In the genomic region with DNA sequence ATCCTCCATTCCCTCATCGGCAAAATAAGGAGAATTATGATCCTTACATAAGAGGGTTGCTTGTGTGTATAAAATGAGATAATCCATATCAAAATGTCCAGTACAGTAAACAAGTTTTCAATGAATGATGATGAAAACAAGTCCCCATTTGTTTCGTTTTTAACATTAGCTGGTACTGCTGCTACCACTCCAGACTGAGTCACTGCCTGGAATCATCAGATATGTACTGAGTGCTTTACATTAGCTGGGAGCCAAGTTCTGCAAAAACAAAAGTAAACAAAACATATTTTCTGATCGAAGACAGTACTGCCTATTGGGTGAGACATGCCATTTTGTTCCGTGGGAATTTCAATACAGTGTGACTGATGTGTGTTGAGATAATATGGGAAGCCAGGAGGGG, we compare ENCODE assay signal across 16 cellular contexts.
DNase-seq lines count a peak whose midpoint lies in the region; ATAC-seq and TF ChIP-seq lines count a peak whose summit lies in the region.
"Had no signal": no experiment of that assay in that cellular context is flagged by ENCODE, and none has a peak within 500 bp of the region (broad histone marks: within the 10 kb centered on the region; RNA-seq: fewer than 3 reads in every experiment).

No MANE protein-coding gene starts in this region.

- no peak for TF ChIP-seq CTCF in C4-2B (conservative IDR thresholded peaks at IDR 0.05)
- TF ChIP-seq CTCF in PC-3 (conservative IDR thresholded peaks at IDR 0.05; ENCODE audit: low read depth, low read length) = no peak
- no peak for TF ChIP-seq CTCF in epithelial cell of esophagus (IDR thresholded peaks at IDR 0.05; ENCODE audit: insufficient read depth, low read depth, low read length, missing control alignments)
- no peak for TF ChIP-seq CTCF in A673 (conservative IDR thresholded peaks at IDR 0.05; ENCODE audit: low read depth, low read length)

- POLR2A ChIA-PET in PC-3 (lab: Charles Lee; ENCODE audit: unreplicated experiment) = no interaction called here
- POLR2A ChIA-PET in A673 (lab: Charles Lee; ENCODE audit: low non-redundant PET) = no interaction called here

- no peak overlapping the region for H4K91ac ChIP-seq in neuronal stem cell (ENCODE audit: low read depth, low read length, poor library complexity)

- H3K9me3 ChIP-seq in PC-3 (ENCODE audit: low read length) = no peaks in the 10 kb centered on the region
- no peaks in the 10 kb centered on the region for H3K9me3 ChIP-seq in neuronal stem cell (replicated peaks in 1 of 2; ENCODE audit: control insufficient read depth in 2 of 2, insufficient read depth in 1 of 2, low read depth in 1 of 2, low read length in 2 of 2)
- H3K9me3 ChIP-seq in A673 (ENCODE audit: low read depth, low read length, poor library complexity, severe bottlenecking) = no peaks in the 10 kb centered on the region
- H3K9me3 ChIP-seq: heart right ventricle, left ventricle myocardium inferior, neutrophil had no signal

- H3K9ac ChIP-seq in PC-3 (ENCODE audit: low read length) (0 out of 2 replicates have a peak overlapping the region, but pooled peaks have one; percentile 0), neuronal stem cell (ENCODE audit: low read depth, low read length, poor library complexity) (no peak overlapping the region)

- no peak overlapping the region for H2BK15ac ChIP-seq in neuronal stem cell (ENCODE audit: low read length)

- H3K4me3 ChIP-seq in PC-3 (ENCODE audit: low read length) (peak overlapping the region; percentile 28), epithelial cell of esophagus (ENCODE audit: low read length) (no peak overlapping the region), neuronal stem cell (ENCODE audit: low read length in 2 of 2) (no peak overlapping the region), A673 (ENCODE audit: low read depth, low read length, poor library complexity, severe bottlenecking) (no peak overlapping the region)
- H3K4me3 ChIP-seq: heart right ventricle, left ventricle myocardium inferior had no signal

- H4K20me1 ChIP-seq in PC-3 (ENCODE audit: low read length) = no peaks in the 10 kb centered on the region

- H3K27me3 ChIP-seq in PC-3 (ENCODE audit: low read length) (peaks cover 3% of the 10 kb centered on the region; the same call in 1 of the 2 replicates), neuronal stem cell (ENCODE audit: control insufficient read depth in 3 of 3, insufficient read depth in 3 of 3, low read depth in 1 of 3, low read length in 3 of 3) (no peaks in the 10 kb centered on the region), A673 (replicated peaks; ENCODE audit: insufficient read depth, low read depth, low read length, poor library complexity) (no peaks in the 10 kb centered on the region)
- H3K27me3 ChIP-seq: neutrophil had no signal

- no peak overlapping the region for H2BK120ac ChIP-seq in neuronal stem cell (ENCODE audit: low read depth, low read length)

- DNase-seq in PC-3 (peak; percentile 85), epithelial cell of esophagus (ENCODE audit: low read depth) (peak; percentile 66), neuronal stem cell (ENCODE audit: low spot score) (no peak), A673 (ENCODE audit: low spot score) (no peak), erythroblast (lab: John Stamatoyannopoulos, UW) (no peak), occipital lobe (lab: John Stamatoyannopoulos, UW) (no peak), D341Med (ENCODE audit: low spot score) (no peak)
- DNase-seq: activated CD4-positive, alpha-beta T cell treated with anti-CD3 and anti-CD28 coated beads, Interleukin-2, amount 50 U/mL, for 48 hours; activated gamma-delta T cell treated with Interleukin-2 at 50 U/mL for 16 hours; CD4-positive, CD25-positive, alpha-beta regulatory T cell; heart right ventricle; Kasumi-1; left ventricle myocardium inferior; NCI-H2081 had no signal

- H3K27ac ChIP-seq in C4-2B (peak overlapping the region; percentile 72), PC-3 (ENCODE audit: low read length) (peak overlapping the region; percentile 57), neuronal stem cell (replicated peaks; ENCODE audit: low read length) (no peak overlapping the region), A673 (ENCODE audit: low read depth, low read length, poor library complexity, severe bottlenecking) (no peak overlapping the region)
- H3K27ac ChIP-seq: heart right ventricle, left ventricle myocardium inferior, neutrophil had no signal

- H3K4me1 ChIP-seq in PC-3 (ENCODE audit: insufficient read depth, low read length) (peaks cover 47% of the 10 kb centered on the region), neuronal stem cell (ENCODE audit: control insufficient read depth in 2 of 2, insufficient read depth in 1 of 2, low read depth in 1 of 2, low read length in 2 of 2) (peaks cover 3 to 11% of the 10 kb centered on the region in 2 donors), A673 (ENCODE audit: insufficient read depth, low read length, poor library complexity, severe bottlenecking) (no peaks in the 10 kb centered on the region)
- H3K4me1 ChIP-seq: heart right ventricle, left ventricle myocardium inferior had no signal

- no TSS peak for BruUV-seq in PC-3 (replicated peaks; lab: Mats Ljungman, UMichigan)
- BruUV-seq in A673 (replicated peaks; lab: Mats Ljungman, UMichigan) = no TSS peak

- no peak for TF ChIP-seq POLR2A in erythroblast (IDR thresholded peaks at IDR 0.05; ENCODE audit: low read length)

- H3K14ac ChIP-seq in neuronal stem cell (ENCODE audit: low read length) = no peak overlapping the region

- no CpG with 5 or more reads among the region's 4 CpGs for WGBS in neuronal stem cell (ENCODE audit: extremely low coverage in 2 of 2, insufficient read length in 2 of 2, insufficient replicate concordance in 1 of 2), 2 donors

- no peak overlapping the region for H4K8ac ChIP-seq in neuronal stem cell (ENCODE audit: low read depth, low read length)

- H3K9me2 ChIP-seq in PC-3 (replicated peaks; ENCODE audit: low read length) = no peaks in the 10 kb centered on the region

- H3K79me2 ChIP-seq in PC-3 (ENCODE audit: low read length) = no peaks in the 10 kb centered on the region

- CTCF ChIA-PET in PC-3 (lab: Charles Lee) = no interaction called here
- CTCF ChIA-PET in A673 (lab: Charles Lee) = no interaction called here

- H3K36me3 ChIP-seq in PC-3 (ENCODE audit: low read depth, low read length) (no peaks in the 10 kb centered on the region), neuronal stem cell (replicated peaks in 1 of 2; ENCODE audit: control insufficient read depth in 2 of 2, insufficient read depth in 2 of 2, low read length in 2 of 2) (no peaks in the 10 kb centered on the region), A673 (ENCODE audit: insufficient read depth, low read length, poor library complexity, severe bottlenecking) (no peaks in the 10 kb centered on the region)
- H3K36me3 ChIP-seq: heart right ventricle, left ventricle myocardium inferior, neutrophil had no signal

- no peak overlapping the region for H3K18ac ChIP-seq in neuronal stem cell (ENCODE audit: low read length)

- peak; percentile 86 for ATAC-seq in PC-3

- H3K23ac ChIP-seq in neuronal stem cell (ENCODE audit: low read depth, low read length, poor library complexity) = no peak overlapping the region

- H2AK5ac ChIP-seq in neuronal stem cell (ENCODE audit: low read depth, low read length) = no peak overlapping the region

- H3K79me1 ChIP-seq in neuronal stem cell (ENCODE audit: low read depth, low read length) = no peaks in the 10 kb centered on the region

- intact Hi-C loops in PC-3 (cut with micrococcal nuclease) (no loop called here), A673 (cut with micrococcal nuclease; ENCODE audit: unreplicated experiment) (no loop called here)

- no peak overlapping the region for H3K4ac ChIP-seq in neuronal stem cell (ENCODE audit: low read length)

- no peak overlapping the region for H2BK12ac ChIP-seq in neuronal stem cell (ENCODE audit: low read length)

- H3F3A ChIP-seq in PC-3 (ENCODE audit: low read length, unreplicated experiment) = no peaks in the 10 kb centered on the region

- H2AFZ ChIP-seq in PC-3 (ENCODE audit: low read length) = peak overlapping the region; percentile 33
- H2AFZ ChIP-seq in neuronal stem cell (ENCODE audit: low read length) = peak overlapping the region; percentile 56

- H3K4me2 ChIP-seq in PC-3 (ENCODE audit: low read length) (peak overlapping the region; percentile 64), neuronal stem cell (ENCODE audit: insufficient read depth, low read length, poor library complexity, severe bottlenecking) (no peak overlapping the region)

- no peak overlapping the region for H2BK5ac ChIP-seq in neuronal stem cell (ENCODE audit: low read length)

Comparison
In these comparisons a context has a peak if more than half of its experiments do, and no peak if none do; other contexts are left out.
1. H3K27ac ChIP-seq: peak in C4-2B (single experiment) and PC-3 (single experiment); none in neuronal stem cell (single experiment) and A673 (single experiment).
2. DNase-seq: peak in PC-3 (single experiment) and epithelial cell of esophagus (single experiment); none in neuronal stem cell (single experiment), A673 (single experiment), erythroblast (0 of 2), occipital lobe (single experiment) and D341Med (single experiment).